ENCODE assay signal across 1 cellular context in the genomic region with DNA sequence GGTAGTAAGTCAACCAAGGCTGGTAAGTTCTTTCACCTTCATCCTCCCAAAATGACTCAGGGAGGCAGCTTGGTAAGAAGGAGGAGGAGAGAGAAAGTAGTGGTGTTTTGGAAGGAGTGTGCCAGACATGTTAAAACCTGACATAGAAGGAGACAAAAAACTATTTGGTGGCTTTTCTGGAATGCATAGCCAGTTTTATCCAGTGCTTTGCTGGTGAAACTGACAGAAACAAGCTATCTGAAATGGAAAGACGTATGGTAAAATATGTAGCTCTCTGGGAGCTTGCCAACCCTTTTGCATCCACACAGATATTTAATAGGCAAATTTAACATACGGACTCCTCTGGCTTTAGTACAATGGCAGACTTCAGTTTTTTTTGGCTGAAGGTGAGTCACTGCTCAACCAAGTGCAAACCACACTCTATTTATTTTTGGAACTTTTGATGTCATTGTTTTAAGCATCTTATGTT.
TF ChIP-seq lines count a peak whose summit lies in the region.

No MANE protein-coding gene starts in this region.

TF ChIP-seq in WTC11, 78 proteins besides CTCF, POLR2A, EP300 and RAD21 (continued from another document):
- TF ChIP-seq, protein P1, sequence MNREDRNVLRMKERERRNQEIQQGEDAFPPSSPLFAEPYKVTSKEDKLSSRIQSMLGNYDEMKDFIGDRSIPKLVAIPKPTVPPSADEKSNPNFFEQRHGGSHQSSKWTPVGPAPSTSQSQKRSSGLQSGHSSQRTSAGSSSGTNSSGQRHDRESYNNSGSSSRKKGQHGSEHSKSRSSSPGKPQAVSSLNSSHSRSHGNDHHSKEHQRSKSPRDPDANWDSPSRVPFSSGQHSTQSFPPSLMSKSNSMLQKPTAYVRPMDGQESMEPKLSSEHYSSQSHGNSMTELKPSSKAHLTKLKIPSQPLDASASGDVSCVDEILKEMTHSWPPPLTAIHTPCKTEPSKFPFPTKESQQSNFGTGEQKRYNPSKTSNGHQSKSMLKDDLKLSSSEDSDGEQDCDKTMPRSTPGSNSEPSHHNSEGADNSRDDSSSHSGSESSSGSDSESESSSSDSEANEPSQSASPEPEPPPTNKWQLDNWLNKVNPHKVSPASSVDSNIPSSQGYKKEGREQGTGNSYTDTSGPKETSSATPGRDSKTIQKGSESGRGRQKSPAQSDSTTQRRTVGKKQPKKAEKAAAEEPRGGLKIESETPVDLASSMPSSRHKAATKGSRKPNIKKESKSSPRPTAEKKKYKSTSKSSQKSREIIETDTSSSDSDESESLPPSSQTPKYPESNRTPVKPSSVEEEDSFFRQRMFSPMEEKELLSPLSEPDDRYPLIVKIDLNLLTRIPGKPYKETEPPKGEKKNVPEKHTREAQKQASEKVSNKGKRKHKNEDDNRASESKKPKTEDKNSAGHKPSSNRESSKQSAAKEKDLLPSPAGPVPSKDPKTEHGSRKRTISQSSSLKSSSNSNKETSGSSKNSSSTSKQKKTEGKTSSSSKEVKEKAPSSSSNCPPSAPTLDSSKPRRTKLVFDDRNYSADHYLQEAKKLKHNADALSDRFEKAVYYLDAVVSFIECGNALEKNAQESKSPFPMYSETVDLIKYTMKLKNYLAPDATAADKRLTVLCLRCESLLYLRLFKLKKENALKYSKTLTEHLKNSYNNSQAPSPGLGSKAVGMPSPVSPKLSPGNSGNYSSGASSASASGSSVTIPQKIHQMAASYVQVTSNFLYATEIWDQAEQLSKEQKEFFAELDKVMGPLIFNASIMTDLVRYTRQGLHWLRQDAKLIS (CRISPR knock-in tag; IDR thresholded peaks at IDR 0.05; ENCODE audit: borderline replicate concordance), result no peak
- TF ChIP-seq PRRX2 (CRISPR knock-in tag; IDR thresholded peaks at IDR 0.05), result no peak
- TF ChIP-seq KAT7 (CRISPR knock-in tag; IDR thresholded peaks at IDR 0.05; ENCODE audit: borderline replicate concordance), result no peak
- TF ChIP-seq, protein P2, sequence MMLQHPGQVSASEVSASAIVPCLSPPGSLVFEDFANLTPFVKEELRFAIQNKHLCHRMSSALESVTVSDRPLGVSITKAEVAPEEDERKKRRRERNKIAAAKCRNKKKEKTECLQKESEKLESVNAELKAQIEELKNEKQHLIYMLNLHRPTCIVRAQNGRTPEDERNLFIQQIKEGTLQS (CRISPR knock-in tag; conservative IDR thresholded peaks at IDR 0.05), result no peak
